ENCODE assay signal across 5 cellular contexts in genomic region chr4:190031264-190031663, GRCh38. TPM values are rescaled to one million over a fixed set of nuclear protein-coding genes. Genes with fewer than 3 reads are reported as not detected.
"Had no signal": no experiment of that assay in that cellular context is flagged by ENCODE, and none has a peak within 500 bp of the region (broad histone marks: within the 10 kb centered on the region; RNA-seq: fewer than 3 reads in every experiment).

No MANE protein-coding gene starts in this region.

RNA-seq across cellular contexts. Expression of gene FRG2, which starts 4.2 kb away (rescaled TPM):
- total RNA-seq: Peyer's patch, Right ventricle myocardium superior, SJSA1 had no signal

RNA-seq across cellular contexts. Expression of gene DBET, which starts 33.0 kb away (rescaled TPM):
- total RNA-seq: M059J, PC-3, Peyer's patch, Right ventricle myocardium superior, SJSA1 had no signal
